Comparison of ENCODE assay signal across 16 cellular contexts in the genomic region with DNA sequence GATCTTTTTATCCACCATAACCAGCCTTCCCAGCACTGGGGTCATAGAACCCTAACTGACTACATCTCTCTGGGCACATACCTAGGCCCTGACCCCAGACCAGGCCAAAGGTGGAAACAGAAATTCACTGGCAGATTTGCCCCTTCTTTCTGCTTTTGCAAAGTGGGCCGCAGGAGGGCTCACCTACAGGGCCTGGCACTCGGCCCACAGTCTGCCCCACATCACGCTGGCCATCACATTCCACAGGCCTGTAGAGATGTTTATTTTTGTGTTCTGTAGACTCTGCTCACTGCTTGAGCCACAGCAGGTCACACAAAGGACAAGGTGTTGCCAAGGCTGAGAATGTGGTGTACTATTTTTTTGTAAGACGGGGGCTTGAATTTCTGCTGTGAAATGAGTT. TPM values are rescaled to one million over a fixed set of nuclear protein-coding genes. Genes with fewer than 3 reads are reported as not detected.
DNase-seq lines count a peak whose midpoint lies in the region; ATAC-seq, FAIRE-seq and TF ChIP-seq lines count a peak whose summit lies in the region.
"Had no signal": no experiment of that assay in that cellular context is flagged by ENCODE, and none has a peak within 500 bp of the region (broad histone marks: within the 10 kb centered on the region; RNA-seq: fewer than 3 reads in every experiment).

No MANE protein-coding gene starts in this region.

- DNase-seq in M059J (ENCODE audit: low read depth) = peak; percentile 91
- peak; percentile 87 for DNase-seq in glomerular visceral epithelial cell (ENCODE audit: extremely low spot score)
- DNase-seq in thoracic aorta (ENCODE audit: low spot score) = no peak
- no peak for DNase-seq in H54 (ENCODE audit: insufficient read length, low spot score)
- DNase-seq in NCI-H526 (lab: John Stamatoyannopoulos, UW) = no peak
- DNase-seq: activated CD4-positive, CD25-positive, alpha-beta regulatory T cell; activated T-cell treated with anti-CD3 and anti-CD28 coated beads, Interleukin-2, amount 50 U/mL, for 1 hour; KBM-7; NCI-H187 treated with DMSO at 0.1 percent for 48 hours; posterior cingulate gyrus; SK-N-SH had no signal

- no peak for FAIRE-seq in H54 (lab: Jason Lieb, UNC)
- FAIRE-seq: bronchial epithelial cell, keratinocyte had no signal

- no peak for TF ChIP-seq CTCF in thoracic aorta (IDR thresholded peaks at IDR 0.05)

- H3K36me3 ChIP-seq in muscle layer of duodenum (ENCODE audit: control insufficient read depth in 1 of 2, insufficient read depth in 2 of 2, low read length in 2 of 2) (no peaks in the 10 kb centered on the region), thoracic aorta (no peaks in the 10 kb centered on the region)

- H3K27me3 ChIP-seq in muscle layer of duodenum (ENCODE audit: low read depth, low read length) (no peaks in the 10 kb centered on the region), thoracic aorta (replicated peaks; ENCODE audit: insufficient read depth) (no peaks in the 10 kb centered on the region)

- TF ChIP-seq POLR2A in H54 (IDR thresholded peaks at IDR 0.05; ENCODE audit: low read depth, low read length) = no peak

- H3K27ac ChIP-seq in muscle layer of duodenum (ENCODE audit: low read length) = peak overlapping the region; percentile 62
- peak overlapping the region; percentile 65 to 81 for H3K27ac ChIP-seq in thoracic aorta

- H3K9me3 ChIP-seq in muscle layer of duodenum (ENCODE audit: control insufficient read depth in 1 of 2, low read length in 2 of 2) (no peaks in the 10 kb centered on the region), thoracic aorta (no peaks in the 10 kb centered on the region)
- H3K9me3 ChIP-seq: SK-N-SH had no signal

- H3K4me3 ChIP-seq in muscle layer of duodenum (ENCODE audit: low read depth in 1 of 2, low read length in 2 of 2) (no peak overlapping the region), thoracic aorta (no peak overlapping the region)

- ATAC-seq in thoracic aorta (ENCODE audit: insufficient number of reproducible peaks, low FRiP score, low read depth) (no peak), HG02571 (IDR thresholded peaks at IDR 0.05; ENCODE audit: unreplicated experiment) (no peak), GM19395 (IDR thresholded peaks at IDR 0.05; ENCODE audit: unreplicated experiment) (no peak)

- H3K4me1 ChIP-seq in muscle layer of duodenum (ENCODE audit: control insufficient read depth in 1 of 2, insufficient read depth in 2 of 2, low read length in 2 of 2) = peaks cover 18 to 40% of the 10 kb centered on the region in 2 donors
- H3K4me1 ChIP-seq in thoracic aorta (ENCODE audit: control insufficient read depth in 1 of 2, low read depth in 2 of 2) = peaks cover 49 to 65% of the 10 kb centered on the region in 2 donors

RNA-seq across cellular contexts. Expression of gene SLC16A12, which starts 58.7 kb away (rescaled TPM):
- 0.32 and 1.0 TPM in 2 replicates for total RNA-seq in M059J (2014; rRNA removed; shearing (Covaris generic))
- total RNA-seq in thoracic aorta = 1 to 10 TPM; 1.2 to 1.5 TPM
- total RNA-seq: bronchial epithelial cell had no signal

Comparison
In these comparisons a context has a peak if more than half of its experiments do, and no peak if none do; other contexts are left out.
1. DNase-seq: peak in M059J (single experiment) and glomerular visceral epithelial cell (single experiment); none in thoracic aorta (single experiment), H54 (single experiment) and NCI-H526 (0 of 2).